In genomic region chr11:122584670-122585069, GRCh38 we compare ENCODE assay signal across 26 cellular contexts.
"Had no signal": no experiment of that assay in that cellular context is flagged by ENCODE, and none has a peak within 500 bp of the region (broad histone marks: within the 10 kb centered on the region; RNA-seq: fewer than 3 reads in every experiment).

No MANE protein-coding gene starts in this region.

- H3K9me3 ChIP-seq: body of pancreas, gastrocnemius medialis, right lobe of liver, thoracic aorta, vagina had no signal

- H3K4me2 ChIP-seq: hepatocyte had no signal

- H3K79me2 ChIP-seq: hepatocyte had no signal

- ATAC-seq: activated CD4-positive, CD25-positive, alpha-beta regulatory T cell treated with anti-CD3 and anti-CD28 coated beads, Interleukin-2, amount 50 U/mL, for 24 hours; body of pancreas; gastrocnemius medialis; left colon; naive thymus-derived CD4-positive, alpha-beta T cell; right lobe of liver had no signal

- H3K4me3 ChIP-seq: body of pancreas, esophagus muscularis mucosa, gastrocnemius medialis, hepatocyte, ovary, right lobe of liver, skin epidermis, thoracic aorta, vagina had no signal

- H3K4me1 ChIP-seq: body of pancreas, vagina had no signal

- H3K36me3 ChIP-seq: esophagus muscularis mucosa, gastrocnemius medialis, ovary, right lobe of liver, thoracic aorta, vagina, WERI-Rb-1 had no signal

- DNase-seq: activated CD4-positive, alpha-beta T cell treated with anti-CD3 and anti-CD28 coated beads for 48 hours; activated CD4-positive, alpha-beta T cell treated with anti-CD3 and anti-CD28 coated beads, Interleukin-2, amount 50 U/mL, for 48 hours; activated CD8-positive, alpha-beta memory T cell treated with anti-CD3 and anti-CD28 coated beads for 24 hours; activated effector memory CD4-positive, alpha-beta T cell treated with Interleukin-2 at 50 U/mL for 16 hours; activated naive CD4-positive, alpha-beta T cell treated with Interleukin-2 at 50 U/mL for 16 hours; aorta; body of pancreas; dermis blood vessel endothelial cell; effector CD4-positive, alpha-beta T cell; gastrocnemius medialis; kidney; left colon; mammary epithelial cell; naive thymus-derived CD4-positive, alpha-beta T cell; ovary; right lobe of liver; stimulated activated CD4-positive, alpha-beta T cell treated with anti-CD3 and anti-CD28 coated beads, Interleukin-12 subunit alpha, Interleukin-12 subunit beta, amount 100 ng/mL, for 4 hours; stimulated activated CD4-positive, alpha-beta T cell treated with anti-CD3 and anti-CD28 coated beads, Interleukin-4, amount 100 ng/mL, for 1 hour; T-helper 9 cell; WERI-Rb-1 had no signal

- H3K27ac ChIP-seq: body of pancreas, esophagus muscularis mucosa, gastrocnemius medialis, hepatocyte, ovary, right lobe of liver, skin epidermis, thoracic aorta, vagina, WERI-Rb-1 had no signal

- H2AFZ ChIP-seq: hepatocyte had no signal

- H3K27me3 ChIP-seq: body of pancreas, gastrocnemius medialis, hepatocyte, ovary, right lobe of liver, vagina had no signal
